ENCODE assay signal across 21 cellular contexts in genomic region chr2:21123473-21124393, GRCh38. TPM values are rescaled to one million over a fixed set of nuclear protein-coding genes. Genes with fewer than 3 reads are reported as not detected.
"Had no signal": no experiment of that assay in that cellular context is flagged by ENCODE, and none has a peak within 500 bp of the region (broad histone marks: within the 10 kb centered on the region; RNA-seq: fewer than 3 reads in every experiment).

TDRD15 (plus strand) TSS chr2:21123968; CDS start chr2:21137468, 13,500 bp downstream.

- H3K4me1 Mint-ChIP-seq: mesothelial cell of epicardium, nephron progenitor cell had no signal

- H3K36me3 ChIP-seq: breast epithelium, prostate gland, right atrium auricular region had no signal

- ATAC-seq: left lobe of liver had no signal

- FAIRE-seq: astrocyte, endometrium had no signal

- H3K4me3 Mint-ChIP-seq: activated naive CD4-positive, alpha-beta T cell treated with anti-CD3 and anti-CD28 coated beads for 36 hours; activated T-cell treated with anti-CD3 and anti-CD28 coated beads, Interleukin-2, amount 50 U/mL, for 4 hours; mesothelial cell of epicardium; nephron progenitor cell had no signal

- H3K9me3 ChIP-seq: prostate gland, right atrium auricular region had no signal

- DNase-seq: activated CD4-positive, alpha-beta T cell treated with anti-CD3 and anti-CD28 coated beads, Interleukin-2, amount 50 U/mL, for 1 hour; activated CD4-positive, CD25-positive, alpha-beta regulatory T cell treated with anti-CD3 and anti-CD28 coated beads, Interleukin-2, amount 50 U/mL, for 72 hours; activated CD8-positive, alpha-beta memory T cell treated with anti-CD3 and anti-CD28 coated beads, Interleukin-2, amount 50 U/mL, for 4 hours; activated naive CD4-positive, alpha-beta T cell treated with anti-CD3 and anti-CD28 coated beads for 36 hours; activated T-cell treated with anti-CD3 and anti-CD28 coated beads, Interleukin-2, amount 50 U/mL, for 4 hours; erythroblast; foreskin melanocyte; hypothalamus; islet precursor cell; nephron progenitor cell had no signal

- H3K36me3 Mint-ChIP-seq: mesothelial cell of epicardium had no signal

- H3K27ac ChIP-seq: breast epithelium, coronary artery, prostate gland, right atrium auricular region had no signal

- H3K27me3 ChIP-seq: breast epithelium, right atrium auricular region had no signal

- H3K27ac Mint-ChIP-seq: activated naive CD4-positive, alpha-beta T cell treated with anti-CD3 and anti-CD28 coated beads for 36 hours; mesothelial cell of epicardium; nephron progenitor cell had no signal

- H3K4me3 ChIP-seq: breast epithelium, coronary artery, prostate gland, right atrium auricular region had no signal

- H3K4me1 ChIP-seq: breast epithelium, prostate gland, right atrium auricular region had no signal

- H3K9me3 Mint-ChIP-seq: activated naive CD4-positive, alpha-beta T cell treated with anti-CD3 and anti-CD28 coated beads for 36 hours; activated T-cell treated with anti-CD3 and anti-CD28 coated beads, Interleukin-2, amount 50 U/mL, for 4 hours; nephron progenitor cell had no signal

RNA-seq across cellular contexts. Expression of gene TDRD15, which starts in this region (rescaled TPM):
- total RNA-seq: activated naive CD4-positive, alpha-beta T cell treated with anti-CD3 and anti-CD28 coated beads for 36 hours; activated T-cell treated with anti-CD3 and anti-CD28 coated beads, Interleukin-2, amount 50 U/mL, for 4 hours; astrocyte; lung microvascular endothelial cell; mesothelial cell of epicardium; osteoblast; T-helper 1 cell treated with Interleukin-12 subunit alpha and Interleukin-12 subunit beta and Interleukin-4 antibody, amounts not matched to agents 30 ng/mL and 1 ng/mL, for 36 hours had no signal
